ENCODE assay signal across 12 cellular contexts in the genomic region with DNA sequence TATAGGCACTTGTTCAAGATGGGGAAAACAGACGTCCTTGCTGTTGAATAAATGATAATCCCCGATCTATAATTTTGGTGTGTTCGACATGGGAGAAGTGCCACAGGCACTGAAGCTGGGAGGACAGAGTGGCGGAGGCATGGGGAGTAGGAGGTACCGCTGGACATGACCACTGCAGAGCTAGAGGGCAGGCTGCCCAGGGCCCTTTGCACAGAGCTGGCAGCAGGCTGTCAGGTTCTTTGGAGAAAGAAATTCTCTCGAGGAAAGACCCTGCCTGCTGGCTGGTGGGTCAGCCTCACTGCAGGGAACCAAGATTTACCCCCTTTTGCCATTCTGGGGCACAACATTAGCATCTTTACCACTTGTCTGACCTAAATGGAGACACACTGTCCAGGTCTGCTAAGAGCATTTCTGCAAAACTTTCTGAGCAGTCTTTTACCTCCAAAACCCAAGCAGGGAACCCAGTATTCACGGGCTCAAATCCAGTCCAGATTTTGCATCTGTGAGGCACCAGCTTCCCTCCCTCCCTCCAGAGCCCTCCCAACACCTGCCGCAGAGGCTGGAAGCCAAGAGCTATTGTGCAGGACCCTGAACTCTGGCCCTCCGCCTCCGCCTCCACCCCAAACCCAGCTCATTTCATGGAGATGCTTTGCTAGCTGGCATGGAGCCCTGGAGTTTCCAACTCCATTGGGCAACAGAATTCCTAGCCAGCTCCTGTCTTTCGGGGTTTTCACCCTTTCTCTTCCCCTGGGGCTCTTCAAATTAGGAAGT.
A peak's percentile ranks its signal among the peaks of the same experiment; 100 is the strongest.
DNase-seq lines count a peak whose midpoint lies in the region; ATAC-seq and TF ChIP-seq lines count a peak whose summit lies in the region.
"Had no signal": no experiment of that assay in that cellular context is flagged by ENCODE, and none has a peak within 500 bp of the region (broad histone marks: within the 10 kb centered on the region; RNA-seq: fewer than 3 reads in every experiment).

No MANE protein-coding gene starts in this region.

- H3K4me3 Mint-ChIP-seq in activated T-helper 2 cell treated with anti-CD3 and anti-CD28 coated beads, Interferon-gamma antibody, Interleukin-2, Interleukin-4, amounts not matched to agents 10 μg/mL and 5 μg/mL and 100 μg/mL, durations not matched to agents 14 hours and 24 hours and 36 hours (ENCODE audit: low read depth) = no peak overlapping the region
- no peak overlapping the region for H3K4me3 Mint-ChIP-seq in Calu3 (ENCODE audit: low read depth, unreplicated experiment)
- H3K4me3 Mint-ChIP-seq in natural killer cell treated with Interleukin-12 subunit alpha and Interleukin-12 subunit beta and Interleukin-15 and Interleukin-18, amount 100 ng/mL, for 72 hours = no peak overlapping the region
- H3K4me3 Mint-ChIP-seq: activated naive CD4-positive, alpha-beta T cell treated with anti-CD3 and anti-CD28 coated beads, Interleukin-2, amount 50 U/mL, for 24 hours had no signal

- TF ChIP-seq CTCF in choroid plexus epithelial cell (conservative IDR thresholded peaks at IDR 0.05; ENCODE audit: low read depth, low read length) (no peak), Calu3 (IDR thresholded peaks at IDR 0.05; ENCODE audit: unreplicated experiment) (no peak)

- BruUV-seq in Calu3 (replicated peaks; lab: Mats Ljungman, UMichigan) = no TSS peak

- no peaks in the 10 kb centered on the region for H3K27me3 Mint-ChIP-seq in activated T-helper 2 cell treated with anti-CD3 and anti-CD28 coated beads, Interferon-gamma antibody, Interleukin-2, Interleukin-4, amounts not matched to agents 10 μg/mL and 5 μg/mL and 100 μg/mL, durations not matched to agents 14 hours and 24 hours and 36 hours (ENCODE audit: low read depth)
- H3K27me3 Mint-ChIP-seq in Calu3 (ENCODE audit: unreplicated experiment) = no peaks in the 10 kb centered on the region
- H3K27me3 Mint-ChIP-seq in natural killer cell treated with Interleukin-12 subunit alpha and Interleukin-12 subunit beta and Interleukin-15 and Interleukin-18, amount 100 ng/mL, for 72 hours = peaks cover 0 to 10% of the 10 kb centered on the region in 2 donors

- ATAC-seq in natural killer cell treated with Interleukin-12 subunit alpha and Interleukin-12 subunit beta and Interleukin-15 and Interleukin-18, amount 100 ng/mL, for 72 hours = no peak

- DNase-seq in DMS153 treated with DMSO at 0.1 percent for 48 hours (lab: John Stamatoyannopoulos, UW; ENCODE audit: unreplicated experiment) = peak; percentile 90
- DNase-seq in NCI-H2171 treated with DMSO at 0.1 percent for 48 hours (lab: John Stamatoyannopoulos, UW) = peak; percentile 83
- DNase-seq in choroid plexus epithelial cell (ENCODE audit: low read depth) = peak; percentile 16
- DNase-seq in mucosa of gallbladder (ENCODE audit: low spot score) = peak; percentile 31
- no peak for DNase-seq in activated T-helper 2 cell treated with anti-CD3 and anti-CD28 coated beads, Interferon-gamma antibody, Interleukin-2, Interleukin-4, amounts not matched to agents 10 μg/mL and 5 μg/mL and 100 μg/mL, durations not matched to agents 14 hours and 24 hours and 36 hours (ENCODE audit: low spot score)
- no peak for DNase-seq in Calu3
- no peak for DNase-seq in natural killer cell treated with Interleukin-12 subunit alpha and Interleukin-12 subunit beta and Interleukin-15 and Interleukin-18, amount 100 ng/mL, for 72 hours (ENCODE audit: low spot score)
- DNase-seq in effector CD4-positive, alpha-beta T cell = no peak
- DNase-seq: T1000 had no signal

- no peaks in the 10 kb centered on the region for H3K9me3 Mint-ChIP-seq in activated T-helper 2 cell treated with anti-CD3 and anti-CD28 coated beads, Interferon-gamma antibody, Interleukin-2, Interleukin-4, amounts not matched to agents 10 μg/mL and 5 μg/mL and 100 μg/mL, durations not matched to agents 14 hours and 24 hours and 36 hours
- H3K9me3 Mint-ChIP-seq in Calu3 (ENCODE audit: low read depth, unreplicated experiment) = no peaks in the 10 kb centered on the region
- no peaks in the 10 kb centered on the region for H3K9me3 Mint-ChIP-seq in natural killer cell treated with Interleukin-12 subunit alpha and Interleukin-12 subunit beta and Interleukin-15 and Interleukin-18, amount 100 ng/mL, for 72 hours
- H3K9me3 Mint-ChIP-seq: activated naive CD4-positive, alpha-beta T cell treated with anti-CD3 and anti-CD28 coated beads, Interleukin-2, amount 50 U/mL, for 24 hours had no signal

- H3K4me3 ChIP-seq in choroid plexus epithelial cell (ENCODE audit: low read depth, low read length) = no peak overlapping the region
- H3K4me3 ChIP-seq: BLaER1 treated with 17β-estradiol and CSF1 and Interleukin-3, amounts not matched to agents 10 nM and 100 nM; smooth muscle cell had no signal

- no peaks in the 10 kb centered on the region for H3K4me1 Mint-ChIP-seq in activated T-helper 2 cell treated with anti-CD3 and anti-CD28 coated beads, Interferon-gamma antibody, Interleukin-2, Interleukin-4, amounts not matched to agents 10 μg/mL and 5 μg/mL and 100 μg/mL, durations not matched to agents 14 hours and 24 hours and 36 hours (ENCODE audit: low read depth)
- H3K4me1 Mint-ChIP-seq in Calu3 (ENCODE audit: low read depth, unreplicated experiment) = no peaks in the 10 kb centered on the region
- no peaks in the 10 kb centered on the region for H3K4me1 Mint-ChIP-seq in natural killer cell treated with Interleukin-12 subunit alpha and Interleukin-12 subunit beta and Interleukin-15 and Interleukin-18, amount 100 ng/mL, for 72 hours (ENCODE audit: low read depth in 2 of 2)
- H3K4me1 Mint-ChIP-seq: activated naive CD4-positive, alpha-beta T cell treated with anti-CD3 and anti-CD28 coated beads, Interleukin-2, amount 50 U/mL, for 24 hours had no signal

- intact Hi-C loops in activated T-helper 2 cell treated with anti-CD3 and anti-CD28 coated beads, Interferon-gamma antibody, Interleukin-2, Interleukin-4, amounts not matched to agents 10 μg/mL and 5 μg/mL and 100 μg/mL, durations not matched to agents 14 hours and 24 hours and 36 hours (cut with micrococcal nuclease) = no loop called here
- intact Hi-C loops in Calu3 (cut with micrococcal nuclease; ENCODE audit: unreplicated experiment) = no loop called here

- CTCF ChIA-PET in Calu3 (lab: Charles Lee) = interaction anchor here (1.0 kb wide), 1 partner anchor 8 kb away, joined by 3 read pairs; no protein-coding TSS in a partner anchor

- no peaks in the 10 kb centered on the region for H3K36me3 Mint-ChIP-seq in activated T-helper 2 cell treated with anti-CD3 and anti-CD28 coated beads, Interferon-gamma antibody, Interleukin-2, Interleukin-4, amounts not matched to agents 10 μg/mL and 5 μg/mL and 100 μg/mL, durations not matched to agents 14 hours and 24 hours and 36 hours (ENCODE audit: low read depth)
- H3K36me3 Mint-ChIP-seq in Calu3 (ENCODE audit: insufficient read depth, unreplicated experiment) = no peaks in the 10 kb centered on the region
- H3K36me3 Mint-ChIP-seq in natural killer cell treated with Interleukin-12 subunit alpha and Interleukin-12 subunit beta and Interleukin-15 and Interleukin-18, amount 100 ng/mL, for 72 hours = no peaks in the 10 kb centered on the region
- H3K36me3 Mint-ChIP-seq: activated naive CD4-positive, alpha-beta T cell treated with anti-CD3 and anti-CD28 coated beads, Interleukin-2, amount 50 U/mL, for 24 hours had no signal

- no peak overlapping the region for H3K27ac Mint-ChIP-seq in activated T-helper 2 cell treated with anti-CD3 and anti-CD28 coated beads, Interferon-gamma antibody, Interleukin-2, Interleukin-4, amounts not matched to agents 10 μg/mL and 5 μg/mL and 100 μg/mL, durations not matched to agents 14 hours and 24 hours and 36 hours
- H3K27ac Mint-ChIP-seq in Calu3 (ENCODE audit: unreplicated experiment) = no peak overlapping the region
- H3K27ac Mint-ChIP-seq in natural killer cell treated with Interleukin-12 subunit alpha and Interleukin-12 subunit beta and Interleukin-15 and Interleukin-18, amount 100 ng/mL, for 72 hours = no peak overlapping the region
- H3K27ac Mint-ChIP-seq: activated naive CD4-positive, alpha-beta T cell treated with anti-CD3 and anti-CD28 coated beads, Interleukin-2, amount 50 U/mL, for 24 hours had no signal

Comparison
In these comparisons a context has a peak if more than half of its experiments do, and no peak if none do; other contexts are left out.
1. DNase-seq: peak in DMS153 treated with DMSO at 0.1 percent for 48 hours (single experiment), NCI-H2171 treated with DMSO at 0.1 percent for 48 hours (single experiment), choroid plexus epithelial cell (single experiment) and mucosa of gallbladder (single experiment); none in activated T-helper 2 cell treated with anti-CD3 and anti-CD28 coated beads, Interferon-gamma antibody, Interleukin-2, Interleukin-4, amounts not matched to agents 10 μg/mL and 5 μg/mL and 100 μg/mL, durations not matched to agents 14 hours and 24 hours and 36 hours (single experiment), Calu3 (single experiment), natural killer cell treated with Interleukin-12 subunit alpha and Interleukin-12 subunit beta and Interleukin-15 and Interleukin-18, amount 100 ng/mL, for 72 hours (single experiment) and effector CD4-positive, alpha-beta T cell (single experiment).